8 cellular contexts compared by ENCODE assay signal in genomic region chr18:58781627-58782194, GRCh38.
DNase-seq lines count a peak whose midpoint lies in the region; ATAC-seq and TF ChIP-seq lines count a peak whose summit lies in the region.

No MANE protein-coding gene starts in this region.

- intact Hi-C loops in Right ventricle myocardium inferior (cut with DNase I) = loop anchor here (1.0 kb wide), 1 partner anchor 289 kb away; no protein-coding TSS in a partner anchor

- no peak overlapping the region for H3K4me2 ChIP-seq in GM23248 (ENCODE audit: unreplicated experiment)

- no peak overlapping the region for H3K9ac ChIP-seq in GM23248

- peaks cover 18% of the 10 kb centered on the region for H3K4me1 Mint-ChIP-seq in progenitor cell of endocrine pancreas (ENCODE audit: low read depth)

- TF ChIP-seq CTCF in progenitor cell of endocrine pancreas (IDR thresholded peaks at IDR 0.05; ENCODE audit: unreplicated experiment) = peak; percentile 93

- no peak overlapping the region for H3K27ac Mint-ChIP-seq in progenitor cell of endocrine pancreas

- H2AFZ ChIP-seq in GM23248 = no peak overlapping the region

- no peaks in the 10 kb centered on the region for H3K79me2 ChIP-seq in GM23248 (ENCODE audit: insufficient read depth)

- no peak overlapping the region for H3K4me3 Mint-ChIP-seq in progenitor cell of endocrine pancreas (ENCODE audit: low read depth)

- H3K9me3 Mint-ChIP-seq in progenitor cell of endocrine pancreas (ENCODE audit: low read depth) = no peaks in the 10 kb centered on the region

- peak; percentile 91 for ATAC-seq in Right ventricle myocardium inferior
- no peak for ATAC-seq in HG02678 (IDR thresholded peaks at IDR 0.05; ENCODE audit: unreplicated experiment)

- H4K20me1 ChIP-seq in GM23248 (ENCODE audit: insufficient read depth) = no peaks in the 10 kb centered on the region

- no peak overlapping the region for H3K4me3 ChIP-seq in GM23248

- H3F3A ChIP-seq in GM23248 (ENCODE audit: insufficient read depth) = peaks cover 13% of the 10 kb centered on the region

- no peak overlapping the region for H3K27ac ChIP-seq in GM23248

- H3K9me2 ChIP-seq in GM23248 (ENCODE audit: insufficient read depth) = no peaks in the 10 kb centered on the region

- H3K36me3 ChIP-seq in GM23248 (ENCODE audit: low read depth) = no peaks in the 10 kb centered on the region

- in situ Hi-C loops in GM23248 (cut with MboI) = loop anchor here (5.0 kb wide), 1 partner anchor 271 kb away; no protein-coding TSS in a partner anchor

- no peaks in the 10 kb centered on the region for H3K36me3 Mint-ChIP-seq in progenitor cell of endocrine pancreas (ENCODE audit: insufficient read depth)

- H3K4me1 ChIP-seq in GM23248 (ENCODE audit: insufficient read depth) = peaks cover 13% of the 10 kb centered on the region

- H3K27me3 ChIP-seq in GM23248 (replicated peaks; ENCODE audit: insufficient read depth) = no peaks in the 10 kb centered on the region

- DNase-seq in D341Med (ENCODE audit: low spot score) (peak; percentile 86), GM23248 (peak; percentile 84), NCI-H1092 (lab: John Stamatoyannopoulos, UW) (peak; percentile 79), SKM-1 (lab: John Stamatoyannopoulos, UW; ENCODE audit: unreplicated experiment) (peak; percentile 58), Right ventricle myocardium inferior (ENCODE audit: missing footprints) (no peak), progenitor cell of endocrine pancreas (ENCODE audit: low spot score, unreplicated experiment) (peak; percentile 63)
- peak; percentile 68 for DNase-seq in activated naive CD4-positive, alpha-beta T cell treated with anti-CD3 and anti-CD28 coated beads, Interleukin-2, amount 50 U/mL, for 16 hours

- H3K9me3 ChIP-seq in GM23248 (ENCODE audit: low read depth) = no peaks in the 10 kb centered on the region

- 14 to 15% methylated on average over 10 of the region's 10 CpGs for WGBS in GM23248 (ENCODE audit: low coverage in 1 of 2, low lambda C conversion rate in 2 of 2, missing lambda C conversion rate in 2 of 2), 2 experiments

- H3K27me3 Mint-ChIP-seq in progenitor cell of endocrine pancreas = peaks cover 5% of the 10 kb centered on the region
